ENCODE assay signal across 8 cellular contexts in the genomic region with DNA sequence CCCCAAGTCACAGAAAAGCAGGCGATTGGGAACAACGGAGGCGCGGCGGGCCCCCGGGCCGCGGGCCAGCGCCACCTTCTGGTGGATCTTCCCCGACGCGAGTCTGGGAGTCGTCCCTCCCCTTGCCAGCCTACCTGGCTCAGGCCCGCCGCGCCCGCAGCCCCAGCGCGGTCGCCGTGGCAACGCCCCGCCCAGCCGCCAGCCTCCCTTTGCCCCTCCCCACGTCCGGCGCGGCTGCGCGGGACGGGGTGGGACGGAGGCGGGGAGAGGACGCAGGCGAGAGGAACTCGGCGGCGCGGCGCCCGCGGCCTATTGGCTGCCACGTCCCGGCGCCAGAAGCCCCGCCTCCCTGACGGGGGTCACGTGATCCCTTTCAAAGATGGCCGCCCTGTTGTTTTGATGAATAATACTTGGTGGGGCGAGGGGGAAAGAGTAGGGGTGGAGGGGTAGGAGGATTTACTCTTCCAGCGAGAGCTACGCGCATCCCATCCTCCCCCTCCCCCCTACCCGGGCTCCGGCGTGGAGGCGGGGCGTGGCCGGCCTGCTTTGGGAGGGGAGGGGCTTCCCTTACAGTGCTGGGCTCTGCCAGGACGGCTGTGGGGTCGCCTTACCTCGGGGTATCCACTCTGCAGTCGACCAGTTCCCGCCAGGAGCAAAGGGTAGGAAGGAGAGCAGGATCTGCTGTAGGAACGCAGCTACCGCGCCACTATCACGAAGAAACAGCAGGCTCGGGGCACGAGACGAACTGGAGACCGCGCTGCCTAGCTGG. TPM values are rescaled to one million over a fixed set of nuclear protein-coding genes. Genes with fewer than 3 reads are reported as not detected.
A peak's percentile ranks its signal among the peaks of the same experiment; 100 is the strongest.
DNase-seq lines count a peak whose midpoint lies in the region; ATAC-seq, FAIRE-seq and TF ChIP-seq lines count a peak whose summit lies in the region.

A gene (plus strand): TSS at position 369 of the 769 bp plus-strand sequence. CDS start 713 bp downstream, outside the sequence.

- H3K4me3 ChIP-seq in BJ (ENCODE audit: low read depth, low read length) (peak within 1 kb of the TSS; percentile 87), choroid plexus epithelial cell (ENCODE audit: low read depth, low read length) (peak within 1 kb of the TSS; percentile 98)

- TF ChIP-seq CTCF in BJ (IDR thresholded peaks at IDR 0.05; ENCODE audit: insufficient read depth, low read depth, low read length) (peak; percentile 84), choroid plexus epithelial cell (conservative IDR thresholded peaks at IDR 0.05; ENCODE audit: low read depth, low read length) (peak; percentile 69)

- DNase-seq in BJ (ENCODE audit: low read depth), result peak; percentile 85
- peak; percentile 98 for DNase-seq in GM19239 (ENCODE audit: insufficient read length, low spot score)
- DNase-seq in NCI-H524 (lab: John Stamatoyannopoulos, UW), result peak; percentile 97 to 98
- peak; percentile 99 for DNase-seq in activated CD4-positive, alpha-beta T cell treated with anti-CD3 and anti-CD28 coated beads for 36 hours
- peak; percentile 98 for DNase-seq in choroid plexus epithelial cell (ENCODE audit: low read depth)
- peak; percentile 99 for DNase-seq in kidney tubule cell (ENCODE audit: low spot score)
- DNase-seq in stimulated activated CD4-positive, alpha-beta T cell treated with anti-CD3 and anti-CD28 coated beads, Interleukin-1b, Interleukin-23, amount 100 ng/mL, for 24 hours (ENCODE audit: low read depth in 4 of 4, low spot score in 1 of 4), result peak; percentile 93 to 97 (median 96)

- no peaks in the 10 kb centered on the region for H3K9me3 Mint-ChIP-seq in activated CD4-positive, alpha-beta T cell treated with anti-CD3 and anti-CD28 coated beads for 36 hours (ENCODE audit: low read depth)

- H3K27me3 ChIP-seq in BJ (ENCODE audit: control insufficient read depth, insufficient read depth, low read length), result no peaks in the 10 kb centered on the region

- H3K27ac Mint-ChIP-seq in activated CD4-positive, alpha-beta T cell treated with anti-CD3 and anti-CD28 coated beads for 36 hours, result peak within 1 kb of the TSS; percentile 74

- H3K27me3 Mint-ChIP-seq in activated CD4-positive, alpha-beta T cell treated with anti-CD3 and anti-CD28 coated beads for 36 hours, result no peaks in the 10 kb centered on the region

- peak; percentile 93 for ATAC-seq in HG03457 (IDR thresholded peaks at IDR 0.05; ENCODE audit: unreplicated experiment)
- peak; percentile 96 for ATAC-seq in activated CD4-positive, alpha-beta T cell treated with anti-CD3 and anti-CD28 coated beads for 36 hours

- intact Hi-C loops in activated CD4-positive, alpha-beta T cell treated with anti-CD3 and anti-CD28 coated beads for 36 hours (cut with DNase I, micrococcal nuclease), result loop anchor here (1.0 to 5.0 kb wide), 21 partner anchors 82 to 1230 kb away; a partner anchor contains a TSS

- H3K4me1 Mint-ChIP-seq in activated CD4-positive, alpha-beta T cell treated with anti-CD3 and anti-CD28 coated beads for 36 hours, result peaks cover 24% of the 10 kb centered on the region

- peak; percentile 91 for FAIRE-seq in GM19239 (lab: Jason Lieb, UNC)

- POLR2A ChIA-PET in BJ (lab: Charles Lee), result interaction anchor here (0.6 kb wide), 1 partner anchor 75 kb away, joined by 13 read pairs; no protein-coding TSS in a partner anchor
- POLR2A ChIA-PET in activated CD4-positive, alpha-beta T cell treated with anti-CD3 and anti-CD28 coated beads for 36 hours (lab: Charles Lee), result interaction anchor here (0.5 to 1.2 kb wide), 4 partner anchors 89 to 979 kb away, joined by 3 to 4 read pairs (median 4); a partner anchor contains a TSS

- H3K4me3 Mint-ChIP-seq in activated CD4-positive, alpha-beta T cell treated with anti-CD3 and anti-CD28 coated beads for 36 hours, result peak within 1 kb of the TSS; percentile 88

- H3K36me3 ChIP-seq in BJ (ENCODE audit: control insufficient read depth, insufficient read depth, low read length), result peaks cover 2% of the 10 kb centered on the region; the same call in 1 of the 2 replicates

- peaks cover 3% of the 10 kb centered on the region for H3K36me3 Mint-ChIP-seq in activated CD4-positive, alpha-beta T cell treated with anti-CD3 and anti-CD28 coated beads for 36 hours (ENCODE audit: low read depth)

- CTCF ChIA-PET in BJ (lab: Yijun Ruan, JAX), result interaction anchor here (0.5 to 2.1 kb wide), 10 partner anchors 14 to 158 kb away, joined by 3 to 8 read pairs (median 4); a partner anchor contains a TSS
- CTCF ChIA-PET in activated CD4-positive, alpha-beta T cell treated with anti-CD3 and anti-CD28 coated beads for 36 hours (lab: Charles Lee), result interaction anchor here (0.6 to 1.5 kb wide), 8 partner anchors 13 to 366 kb away, joined by 3 to 8 read pairs (median 3); a partner anchor contains a TSS

RNA-seq across cellular contexts. Expression of the gene that starts here (rescaled TPM):
- 18.2 and 19.4 TPM in 2 replicates for polyA plus RNA-seq in BJ (2011; rRNA removed)
- polyA minus RNA-seq in BJ (2011; rRNA and poly(A)+ RNA removed), result 25.9 and 28.7 TPM in 2 replicates
- 10 to 100 TPM; 26.1 to 31.8 TPM for total RNA-seq in activated CD4-positive, alpha-beta T cell treated with anti-CD3 and anti-CD28 coated beads for 36 hours

Comparison
In these comparisons a context has a peak if more than half of its experiments do, and no peak if none do; other contexts are left out.
1. Peak in every context shown above with its lines: DNase-seq, ATAC-seq and H3K4me3 ChIP-seq.